In genomic region chr1:109676718-109677381, GRCh38 we compare ENCODE assay signal across 5 cellular contexts. TPM values are rescaled to one million over a fixed set of nuclear protein-coding genes. Genes with fewer than 3 reads are reported as not detected.
"Had no signal": no experiment of that assay in that cellular context is flagged by ENCODE, and none has a peak within 500 bp of the region (broad histone marks: within the 10 kb centered on the region; RNA-seq: fewer than 3 reads in every experiment).

No MANE protein-coding gene starts in this region.

RNA-seq across cellular contexts. Expression of gene GSTM1, which starts 10.8 kb away (rescaled TPM):
- total RNA-seq: activated CD4-positive, alpha-beta memory T cell treated with anti-CD3 and anti-CD28 coated beads, Interleukin-2, amount 10 ng/mL, durations not matched to agents 7 days and 5 days; activated naive CD8-positive, alpha-beta T cell treated with anti-CD3 and anti-CD28 coated beads for 36 hours; SJCRH30 had no signal

RNA-seq across cellular contexts. Expression of gene GSTM5, which starts 35.2 kb away (rescaled TPM):
- total RNA-seq: activated CD4-positive, alpha-beta memory T cell treated with anti-CD3 and anti-CD28 coated beads, Interleukin-2, amount 10 ng/mL, durations not matched to agents 7 days and 5 days; activated T-helper 17 cell treated with anti-CD3 and anti-CD28 coated beads, Interleukin-2, amount 50 U/mL, for 72 hours; T-helper 1 cell treated with Interleukin-12 subunit alpha and Interleukin-12 subunit beta and Interleukin-4 antibody, amounts not matched to agents 30 ng/mL and 1 ng/mL, for 36 hours had no signal
